ENCODE assay signal across 20 cellular contexts in genomic region chr10:34079702-34080484, GRCh38.
"Had no signal": no experiment of that assay in that cellular context is flagged by ENCODE, and none has a peak within 500 bp of the region (broad histone marks: within the 10 kb centered on the region; RNA-seq: fewer than 3 reads in every experiment).

No MANE protein-coding gene starts in this region.

- H3K9me3 ChIP-seq: pancreas, thyroid gland had no signal

- H3K4me3 Mint-ChIP-seq: effector memory CD8-positive, alpha-beta T cell; naive thymus-derived CD8-positive, alpha-beta T cell; nephron progenitor cell; stimulated activated effector memory CD8-positive, alpha-beta T cell treated with anti-CD3 and anti-CD28 coated beads, Interleukin-12 subunit alpha, Interleukin-12 subunit beta, amount 100 ng/mL, for 72 hours had no signal

- ATAC-seq: effector memory CD8-positive, alpha-beta T cell; left lobe of liver; naive thymus-derived CD8-positive, alpha-beta T cell; stimulated activated effector memory CD8-positive, alpha-beta T cell treated with anti-CD3 and anti-CD28 coated beads, Interleukin-12 subunit alpha, Interleukin-12 subunit beta, amount 100 ng/mL, for 72 hours had no signal

- H3K27ac ChIP-seq: cardiac muscle cell, pancreas, thyroid gland had no signal

- H3K36me3 ChIP-seq: cardiac muscle cell, esophagus squamous epithelium, pancreas, stomach, thyroid gland had no signal

- H3K27ac Mint-ChIP-seq: effector memory CD8-positive, alpha-beta T cell; naive thymus-derived CD8-positive, alpha-beta T cell; nephron progenitor cell; stimulated activated effector memory CD8-positive, alpha-beta T cell treated with anti-CD3 and anti-CD28 coated beads, Interleukin-12 subunit alpha, Interleukin-12 subunit beta, amount 100 ng/mL, for 72 hours had no signal

- H3K4me1 Mint-ChIP-seq: naive thymus-derived CD8-positive, alpha-beta T cell; stimulated activated effector memory CD8-positive, alpha-beta T cell treated with anti-CD3 and anti-CD28 coated beads, Interleukin-12 subunit alpha, Interleukin-12 subunit beta, amount 100 ng/mL, for 72 hours had no signal

- H3K4me1 ChIP-seq: pancreas, thyroid gland had no signal

- H3K36me3 Mint-ChIP-seq: stimulated activated effector memory CD8-positive, alpha-beta T cell treated with anti-CD3 and anti-CD28 coated beads, Interleukin-12 subunit alpha, Interleukin-12 subunit beta, amount 100 ng/mL, for 72 hours had no signal

- H3K27me3 ChIP-seq: cardiac muscle cell, esophagus squamous epithelium, pancreas, stomach, thyroid gland had no signal

- DNase-seq: effector memory CD8-positive, alpha-beta T cell; erythroblast; esophagus squamous epithelium; foreskin melanocyte; mammary epithelial cell; naive thymus-derived CD8-positive, alpha-beta T cell; nephron progenitor cell; occipital lobe; pancreas; retina; stimulated activated CD4-positive, alpha-beta T cell treated with anti-CD3 and anti-CD28 coated beads, Interleukin-2, amount 100 ng/mL, for 24 hours; stimulated activated CD4-positive, alpha-beta T cell treated with anti-CD3 and anti-CD28 coated beads, Interleukin-4, amount 100 ng/mL, for 24 hours; stimulated activated naive CD4-positive, alpha-beta T cell treated with Interleukin-2 at 50 U/mL for 16 hours; stomach; thyroid gland; trophoblast cell had no signal

- H3K4me3 ChIP-seq: cardiac muscle cell, coronary artery, esophagus squamous epithelium, pancreas, stomach, thyroid gland had no signal
